8 cellular contexts compared by ENCODE assay signal in genomic region chr1:109075531-109076490, GRCh38. TPM values are rescaled to one million over a fixed set of nuclear protein-coding genes. Genes with fewer than 3 reads are reported as not detected.
DNase-seq lines count a peak whose midpoint lies in the region; ATAC-seq and TF ChIP-seq lines count a peak whose summit lies in the region.

TAF13 (minus strand) TSS chr1:109076003; CDS start chr1:109075947, 56 bp downstream.

- no peaks in the 10 kb centered on the region for H3K9me3 ChIP-seq in T-helper 17 cell (ENCODE audit: control insufficient read depth, low read length, poor library complexity, severe bottlenecking)
- no peaks in the 10 kb centered on the region for H3K9me3 ChIP-seq in left ventricle myocardium inferior (replicated peaks)
- H3K9me3 ChIP-seq in prostate gland, result no peaks in the 10 kb centered on the region

- peak; percentile 82 for TF ChIP-seq POLR2A in prostate gland (IDR thresholded peaks at IDR 0.05)

- peaks cover 19% of the 10 kb centered on the region for H3K36me3 ChIP-seq in left ventricle myocardium inferior
- H3K36me3 ChIP-seq in prostate gland, result no peaks in the 10 kb centered on the region
- no peaks in the 10 kb centered on the region for H3K36me3 ChIP-seq in urinary bladder (ENCODE audit: insufficient read depth)

- H3K27ac Mint-ChIP-seq in T-helper 17 cell, result peak within 1 kb of the TSS; percentile 99

- peaks cover 16% of the 10 kb centered on the region for H3K4me1 Mint-ChIP-seq in T-helper 17 cell

- ATAC-seq in HG02870 (IDR thresholded peaks at IDR 0.05; ENCODE audit: unreplicated experiment) (peak; percentile 99), T-helper 17 cell (peak; percentile 98)

- H3K4me1 ChIP-seq in left ventricle myocardium inferior (peaks cover 43% of the 10 kb centered on the region), prostate gland (replicated peaks) (no peaks in the 10 kb centered on the region), urinary bladder (ENCODE audit: insufficient read depth) (peaks cover 3% of the 10 kb centered on the region)

- in situ Hi-C loops in GM13977 (cut with MboI; ENCODE audit: low pct_unique_long_range_greater_than_20kb, low sequenced_read_pairs, unreplicated experiment), result no loop called here

- intact Hi-C loops in left ventricle myocardium inferior (cut with micrococcal nuclease), result no loop called here
- intact Hi-C loops in prostate gland (cut with DNase I), result no loop called here

- DNase-seq in GM13977 (ENCODE audit: low spot score) (peak; percentile 95), NCI-H146 treated with DMSO at 0.1 percent for 48 hours (lab: John Stamatoyannopoulos, UW; ENCODE audit: unreplicated experiment) (peak; percentile 85), T-helper 17 cell (peak; percentile 71 to 77 (median 73)), amygdala (lab: John Stamatoyannopoulos, UW) (peak; percentile 38 to 97 (median 90)), left ventricle myocardium inferior (peak; percentile 96), prostate gland (ENCODE audit: low spot score) (peak; percentile 88)

- no peak for TF ChIP-seq CTCF in GM13977 (IDR thresholded peaks at IDR 0.05; ENCODE audit: extremely low read depth, insufficient read depth, missing control alignments)
- peak; percentile 58 for TF ChIP-seq CTCF in left ventricle myocardium inferior (IDR thresholded peaks at IDR 0.05; ENCODE audit: borderline replicate concordance)
- peak in 3 of 4 experiments; percentile 26 to 68 (median 61) for TF ChIP-seq CTCF in prostate gland (IDR thresholded peaks at IDR 0.05)

- peaks cover 2% of the 10 kb centered on the region for H3K36me3 Mint-ChIP-seq in T-helper 17 cell (ENCODE audit: low read depth)

- H3K27ac ChIP-seq in left ventricle myocardium inferior (replicated peaks), result peak within 1 kb of the TSS; percentile 99
- peak within 1 kb of the TSS; percentile 83 to 89 for H3K27ac ChIP-seq in prostate gland
- H3K27ac ChIP-seq in urinary bladder (ENCODE audit: low read depth), result peak within 1 kb of the TSS; percentile 77

- H3K4me3 Mint-ChIP-seq in T-helper 17 cell, result peak within 1 kb of the TSS; percentile 97

- H3K27me3 Mint-ChIP-seq in T-helper 17 cell, result no peaks in the 10 kb centered on the region

- H3K27me3 ChIP-seq in left ventricle myocardium inferior (ENCODE audit: low read depth) (no peaks in the 10 kb centered on the region), prostate gland (replicated peaks; ENCODE audit: insufficient read depth) (no peaks in the 10 kb centered on the region)

- 5% methylated on average over 39 of the region's 39 CpGs for WGBS in prostate gland
- WGBS in urinary bladder, result 5% methylated on average over 39 of the region's 39 CpGs

- peak within 1 kb of the TSS; percentile 93 for H3K4me3 ChIP-seq in left ventricle myocardium inferior
- peak within 1 kb of the TSS; percentile 55 to 72 for H3K4me3 ChIP-seq in prostate gland
- peak within 1 kb of the TSS; percentile 51 for H3K4me3 ChIP-seq in urinary bladder (ENCODE audit: low read depth, low read length)

RNA-seq across cellular contexts. Expression of gene TAF13, which starts in this region (rescaled TPM):
- total RNA-seq in T-helper 17 cell, result 10 to 100 TPM; 24.3 to 32.9 TPM
- 71.6 TPM for total RNA-seq in left ventricle myocardium inferior
- total RNA-seq in prostate gland, result 10 to 100 TPM; 26.8 to 27.0 TPM
- total RNA-seq in urinary bladder, result 55.9 TPM
- 31.3 TPM for polyA plus RNA-seq in urinary bladder

Comparison
In these comparisons a context has a peak if more than half of its experiments do, and no peak if none do; other contexts are left out.
1. Peak in every context shown above with its lines: DNase-seq, ATAC-seq, H3K4me3 ChIP-seq and H3K27ac ChIP-seq.